9 cellular contexts compared by ENCODE assay signal in genomic region chr1:8374812-8375211, GRCh38. TPM values are rescaled to one million over a fixed set of nuclear protein-coding genes. Genes with fewer than 3 reads are reported as not detected.
DNase-seq lines count a peak whose midpoint lies in the region; ATAC-seq and TF ChIP-seq lines count a peak whose summit lies in the region.
"Had no signal": no experiment of that assay in that cellular context is flagged by ENCODE, and none has a peak within 500 bp of the region (broad histone marks: within the 10 kb centered on the region; RNA-seq: fewer than 3 reads in every experiment).

No MANE protein-coding gene starts in this region.

- 78 to 80% methylated on average over 2 of the region's 2 CpGs for WGBS in testis, 2 donors

- H3K27me3 ChIP-seq in CD4-positive, CD25-positive, alpha-beta regulatory T cell (ENCODE audit: control insufficient read depth, insufficient read depth, low read length): no peaks in the 10 kb centered on the region
- H3K27me3 ChIP-seq in testis: no peaks in the 10 kb centered on the region

- H3K27me3 Mint-ChIP-seq in CD4-positive, CD25-positive, alpha-beta regulatory T cell: no peaks in the 10 kb centered on the region

- H3K4me1 Mint-ChIP-seq in CD4-positive, CD25-positive, alpha-beta regulatory T cell: peaks cover 23 to 85% (median 54%) of the 10 kb centered on the region in 4 donors

- peaks cover 20% of the 10 kb centered on the region for H3K36me3 Mint-ChIP-seq in CD4-positive, CD25-positive, alpha-beta regulatory T cell
- H3K36me3 Mint-ChIP-seq: natural killer cell had no signal

- TF ChIP-seq CTCF in WI38 (IDR thresholded peaks at IDR 0.05; ENCODE audit: low read depth, low read length) (peak; percentile 26; the same call in 1 of the 2 replicates), testis (IDR thresholded peaks at IDR 0.05) (peak in 1 of 3 experiments; percentile 16)

- no peaks in the 10 kb centered on the region for H3K9me3 ChIP-seq in CD4-positive, CD25-positive, alpha-beta regulatory T cell (ENCODE audit: control insufficient read depth in 2 of 2, low read length in 2 of 2)
- H3K9me3 ChIP-seq in testis: no peaks in the 10 kb centered on the region

- H3K9me3 Mint-ChIP-seq in CD4-positive, CD25-positive, alpha-beta regulatory T cell: no peaks in the 10 kb centered on the region
- H3K9me3 Mint-ChIP-seq: natural killer cell had no signal

- no peak for ATAC-seq in CD4-positive, CD25-positive, alpha-beta regulatory T cell (ENCODE audit: low read depth in 2 of 2)
- ATAC-seq in HG02759 (IDR thresholded peaks at IDR 0.05; ENCODE audit: unreplicated experiment): no peak

- H3K36me3 ChIP-seq in CD4-positive, CD25-positive, alpha-beta regulatory T cell (ENCODE audit: control insufficient read depth, insufficient read depth, low read length): peaks cover 49% of the 10 kb centered on the region
- no peaks in the 10 kb centered on the region for H3K36me3 ChIP-seq in testis (ENCODE audit: low read depth, missing control alignments)

- peak in 1 of 3 donors; percentile 25 for DNase-seq in CD4-positive, CD25-positive, alpha-beta regulatory T cell
- peak; percentile 50 for DNase-seq in HCEC 1CT
- peak; percentile 58 for DNase-seq in glomerular visceral epithelial cell (ENCODE audit: extremely low spot score)
- DNase-seq in testis: peak; percentile 16
- no peak for DNase-seq in ecto neural progenitor cell (ENCODE audit: low spot score)
- no peak for DNase-seq in anterior cingulate cortex (lab: John Stamatoyannopoulos, UW)
- DNase-seq: natural killer cell had no signal

- H3K27ac Mint-ChIP-seq in CD4-positive, CD25-positive, alpha-beta regulatory T cell: peak overlapping the region in 2 of 3 donors; percentile 55 to 86

- no peak overlapping the region for H3K4me3 Mint-ChIP-seq in CD4-positive, CD25-positive, alpha-beta regulatory T cell
- H3K4me3 Mint-ChIP-seq: natural killer cell had no signal

- no peak for TF ChIP-seq POLR2A in testis (IDR thresholded peaks at IDR 0.05)

- H3K4me3 ChIP-seq in CD4-positive, CD25-positive, alpha-beta regulatory T cell (ENCODE audit: low read depth, low read length): no peak overlapping the region
- no peak overlapping the region for H3K4me3 ChIP-seq in WI38 (ENCODE audit: low read depth, low read length)
- no peak overlapping the region for H3K4me3 ChIP-seq in testis

- intact Hi-C loops in testis (cut with DNase I; ENCODE audit: low total_unique reads): no loop called here

- no peak overlapping the region for H3K27ac ChIP-seq in CD4-positive, CD25-positive, alpha-beta regulatory T cell (ENCODE audit: insufficient read depth, low read length, poor library complexity, severe bottlenecking)
- H3K27ac ChIP-seq in testis: peak overlapping the region in 1 of 2 donors; percentile 71

- peaks cover 36% of the 10 kb centered on the region for H3K4me1 ChIP-seq in CD4-positive, CD25-positive, alpha-beta regulatory T cell (ENCODE audit: control insufficient read depth, insufficient read depth, low read length, poor library complexity, severe bottlenecking)
- peaks cover 64% of the 10 kb centered on the region for H3K4me1 ChIP-seq in testis

RNA-seq across cellular contexts. Expression of gene SLC45A1, which starts 56.9 kb away (rescaled TPM):
- 0.86 TPM for total RNA-seq in CD4-positive, CD25-positive, alpha-beta regulatory T cell
- 1 to 10 TPM in 1 of 4 donors, under 1 TPM in 3; 0.47 to 1.4 (median 0.58) TPM for polyA plus RNA-seq in CD4-positive, CD25-positive, alpha-beta regulatory T cell
- total RNA-seq in testis: 1 to 10 TPM; 8.5 to 9.0 TPM
- 5.6 TPM for polyA plus RNA-seq in testis (ENCODE audit: insufficient read depth, low read depth, low replicate concordance)

Comparison
In these comparisons a context has a peak if more than half of its experiments do, and no peak if none do; other contexts are left out.
1. DNase-seq: peak in HCEC 1CT (single experiment), glomerular visceral epithelial cell (single experiment) and testis (single experiment); none in ecto neural progenitor cell (single experiment) and anterior cingulate cortex (0 of 58).